Comparison of ENCODE assay signal across 16 cellular contexts in genomic region chr15:77032647-77033416, GRCh38. TPM values are rescaled to one million over a fixed set of nuclear protein-coding genes. Genes with fewer than 3 reads are reported as not detected.
DNase-seq lines count a peak whose midpoint lies in the region; ATAC-seq lines count a peak whose summit lies in the region.
"Had no signal": no experiment of that assay in that cellular context is flagged by ENCODE, and none has a peak within 500 bp of the region (broad histone marks: within the 10 kb centered on the region; RNA-seq: fewer than 3 reads in every experiment).

No MANE protein-coding gene starts in this region.

- no peaks in the 10 kb centered on the region for H3K27me3 Mint-ChIP-seq in stimulated activated naive CD8-positive, alpha-beta T cell treated with anti-CD3 and anti-CD28 coated beads, Interleukin-15, amount 100 ng/mL, for 72 hours
- H3K27me3 Mint-ChIP-seq in CD4-positive, alpha-beta memory T cell: no peaks in the 10 kb centered on the region
- H3K27me3 Mint-ChIP-seq: naive B cell had no signal

- peaks cover 18 to 55% of the 10 kb centered on the region in 2 donors for H3K36me3 Mint-ChIP-seq in CD4-positive, alpha-beta memory T cell

- peak overlapping the region in 1 of 2 donors; percentile 71 for H3K27ac Mint-ChIP-seq in stimulated activated naive CD8-positive, alpha-beta T cell treated with anti-CD3 and anti-CD28 coated beads, Interleukin-15, amount 100 ng/mL, for 72 hours
- peak overlapping the region in 1 of 7 donors; percentile 24 for H3K27ac Mint-ChIP-seq in CD4-positive, alpha-beta memory T cell

- ATAC-seq in stimulated activated naive CD8-positive, alpha-beta T cell treated with anti-CD3 and anti-CD28 coated beads, Interleukin-15, amount 100 ng/mL, for 72 hours: no peak

- no peak overlapping the region for H3K27ac ChIP-seq in CD4-positive, alpha-beta memory T cell (ENCODE audit: low read depth, low read length)
- H3K27ac ChIP-seq: KMS-11, thoracic aorta had no signal

- H3K4me3 ChIP-seq in CD4-positive, alpha-beta memory T cell (ENCODE audit: low read length in 2 of 2): no peak overlapping the region
- H3K4me3 ChIP-seq: thoracic aorta had no signal

- no peaks in the 10 kb centered on the region for H3K9me3 ChIP-seq in CD4-positive, alpha-beta memory T cell (ENCODE audit: control insufficient read depth in 1 of 2, low read length in 2 of 2)
- H3K9me3 ChIP-seq: thoracic aorta had no signal

- peaks cover 55% of the 10 kb centered on the region for H3K4me1 Mint-ChIP-seq in stimulated activated naive CD8-positive, alpha-beta T cell treated with anti-CD3 and anti-CD28 coated beads, Interleukin-15, amount 100 ng/mL, for 72 hours
- peaks cover 0 to 5% (median 2%) of the 10 kb centered on the region in 4 donors for H3K4me1 Mint-ChIP-seq in CD4-positive, alpha-beta memory T cell

- H3K9me3 Mint-ChIP-seq in stimulated activated naive CD8-positive, alpha-beta T cell treated with anti-CD3 and anti-CD28 coated beads, Interleukin-15, amount 100 ng/mL, for 72 hours: peaks cover 0 to 8% of the 10 kb centered on the region in 2 donors
- peaks cover 0 to 12% (median under 1%) of the 10 kb centered on the region in 8 donors for H3K9me3 Mint-ChIP-seq in CD4-positive, alpha-beta memory T cell

- H3K4me1 ChIP-seq in CD4-positive, alpha-beta memory T cell (ENCODE audit: insufficient read depth, low read length): no peaks in the 10 kb centered on the region

- DNase-seq in activated gamma-delta T cell treated with Interleukin-2 at 50 U/mL for 16 hours: peak; percentile 3
- no peak for DNase-seq in activated gamma-delta T cell (lab: John Stamatoyannopoulos, UW)
- peak; percentile 53 for DNase-seq in activated CD8-positive, alpha-beta memory T cell treated with anti-CD3 and anti-CD28 coated beads, Interleukin-2, amount 50 U/mL, for 48 hours
- peak; percentile 87 for DNase-seq in mesenteric fat pad (ENCODE audit: low spot score)
- DNase-seq in stimulated activated naive CD8-positive, alpha-beta T cell treated with anti-CD3 and anti-CD28 coated beads, Interleukin-15, amount 100 ng/mL, for 72 hours: peak; percentile 0 to 6
- no peak for DNase-seq in hypothalamus (lab: John Stamatoyannopoulos, UW)
- no peak for DNase-seq in D341Med (ENCODE audit: low spot score)
- DNase-seq in CD4-positive, alpha-beta memory T cell: no peak
- DNase-seq: activated effector memory CD4-positive, alpha-beta T cell treated with Interleukin-2 at 50 U/mL for 16 hours; HCEC 1CT; naive B cell; NCI-H1694; NCI-H510A treated with DMSO at 0.1 percent for 48 hours had no signal

- H3K27me3 ChIP-seq in CD4-positive, alpha-beta memory T cell (ENCODE audit: insufficient read depth, low read length): no peaks in the 10 kb centered on the region

- peaks cover 57% of the 10 kb centered on the region for H3K36me3 ChIP-seq in CD4-positive, alpha-beta memory T cell (ENCODE audit: insufficient read depth, low read length)

- H3K4me3 Mint-ChIP-seq in stimulated activated naive CD8-positive, alpha-beta T cell treated with anti-CD3 and anti-CD28 coated beads, Interleukin-15, amount 100 ng/mL, for 72 hours: no peak overlapping the region
- H3K4me3 Mint-ChIP-seq in CD4-positive, alpha-beta memory T cell: no peak overlapping the region

- intact Hi-C loops in CD4-positive, alpha-beta memory T cell (cut with micrococcal nuclease): no loop called here

- CTCF ChIA-PET in CD4-positive, alpha-beta memory T cell (lab: Charles Lee; ENCODE audit: partially characterized antibody): interaction anchor here (2.3 kb wide), 1 partner anchor 60 kb away, joined by 17 read pairs; no protein-coding TSS in a partner anchor

- POLR2A ChIA-PET in CD4-positive, alpha-beta memory T cell (lab: Charles Lee; ENCODE audit: partially characterized antibody): interaction anchor here (1.0 to 1.5 kb wide), 4 partner anchors 10 to 38 kb away, joined by 3 to 6 read pairs (median 4); partner anchors contain the start of gene PSTPIP1

RNA-seq across cellular contexts. Expression of gene PSTPIP1, which starts 37.9 kb away (rescaled TPM):
- total RNA-seq in mesenteric fat pad: 24.8 TPM
- 100 to 1,000 TPM; 225 to 233 TPM for total RNA-seq in CD4-positive, alpha-beta memory T cell
- 10 to 100 TPM; 62.4 to 63.3 TPM for polyA plus RNA-seq in CD4-positive, alpha-beta memory T cell
- total RNA-seq: bronchial epithelial cell had no signal

RNA-seq across cellular contexts. Expression of gene TSPAN3, which starts 38.1 kb away (rescaled TPM):
- total RNA-seq in mesenteric fat pad: 558 TPM
- 10 to 100 TPM; 13.3 to 14.3 TPM for total RNA-seq in CD4-positive, alpha-beta memory T cell
- 10 to 100 TPM; 35.7 to 35.9 TPM for polyA plus RNA-seq in CD4-positive, alpha-beta memory T cell

Comparison
In these comparisons a context has a peak if more than half of its experiments do, and no peak if none do; other contexts are left out.
1. DNase-seq: peak in activated gamma-delta T cell treated with Interleukin-2 at 50 U/mL for 16 hours (single experiment), activated CD8-positive, alpha-beta memory T cell treated with anti-CD3 and anti-CD28 coated beads, Interleukin-2, amount 50 U/mL, for 48 hours (single experiment), mesenteric fat pad (single experiment) and stimulated activated naive CD8-positive, alpha-beta T cell treated with anti-CD3 and anti-CD28 coated beads, Interleukin-15, amount 100 ng/mL, for 72 hours (2 of 2); none in activated gamma-delta T cell (single experiment), hypothalamus (0 of 51), D341Med (single experiment) and CD4-positive, alpha-beta memory T cell (0 of 5).
2. RNA of gene TSPAN3, which starts 38.1 kb away (total RNA-seq): 558 TPM in mesenteric fat pad (single experiment); 13.3 to 14.3 TPM in CD4-positive, alpha-beta memory T cell; every median in the first group is over 10 times any median in the second.